ENCODE assay signal across 8 cellular contexts in the genomic region with DNA sequence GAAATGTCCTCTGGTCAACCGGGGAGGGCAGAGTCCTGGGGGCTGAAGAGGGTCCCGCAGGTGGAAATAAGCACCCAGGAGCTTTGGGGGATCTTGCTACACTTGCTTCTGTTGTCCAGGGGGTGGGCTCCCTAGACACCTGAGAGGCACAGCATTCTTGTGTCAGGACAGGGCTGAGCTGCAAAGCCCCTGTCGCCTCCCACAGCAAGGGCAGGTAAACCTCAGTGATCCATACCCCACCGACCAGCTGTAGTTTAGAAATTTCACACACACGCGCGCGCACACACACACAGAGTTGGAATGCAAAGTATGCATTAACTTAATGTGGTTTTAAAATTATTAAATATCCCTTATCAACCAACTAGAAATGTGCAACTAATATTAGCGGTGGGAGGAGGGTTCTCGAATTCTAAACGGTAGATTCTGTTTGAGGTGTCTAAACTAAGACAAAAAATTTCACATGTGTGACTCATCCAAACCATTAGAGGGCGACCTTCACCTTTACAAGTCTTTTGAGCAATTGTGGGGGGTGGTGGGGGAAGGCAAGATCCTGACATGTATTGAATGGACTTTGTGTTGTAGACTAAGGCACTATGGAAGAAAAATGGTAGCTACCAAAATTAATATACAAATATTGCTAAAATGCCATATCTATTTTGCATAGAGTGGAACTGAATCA. TPM values are rescaled to one million over a fixed set of nuclear protein-coding genes. Genes with fewer than 3 reads are reported as not detected.
DNase-seq lines count a peak whose midpoint lies in the region; ATAC-seq and TF ChIP-seq lines count a peak whose summit lies in the region.

No MANE protein-coding gene starts in this region.

- H3K9me3 Mint-ChIP-seq in stimulated activated naive B cell treated with anti-CD40 and anti-IgM and Interleukin-4, amounts not matched to agents 10 μg/mL and 1 μg/mL and 100 μg/mL, for 72 hours: no peaks in the 10 kb centered on the region

- H3K4me3 Mint-ChIP-seq in stimulated activated naive B cell treated with anti-CD40 and anti-IgM and Interleukin-4, amounts not matched to agents 10 μg/mL and 1 μg/mL and 100 μg/mL, for 72 hours: no peak overlapping the region

- no peaks in the 10 kb centered on the region for H3K36me3 Mint-ChIP-seq in stimulated activated naive B cell treated with anti-CD40 and anti-IgM and Interleukin-4, amounts not matched to agents 10 μg/mL and 1 μg/mL and 100 μg/mL, for 72 hours

- ATAC-seq in GM19395 (IDR thresholded peaks at IDR 0.05; ENCODE audit: unreplicated experiment) (peak; percentile 74), HG02840 (IDR thresholded peaks at IDR 0.05; ENCODE audit: low FRiP score, unreplicated experiment) (no peak)
- ATAC-seq in stimulated activated naive B cell treated with anti-CD40 and anti-IgM and Interleukin-4, amounts not matched to agents 10 μg/mL and 1 μg/mL and 100 μg/mL, for 72 hours (replicated peaks): peak; percentile 77 to 78

- peak; percentile 42 for TF ChIP-seq CTCF in fibroblast of the aortic adventitia (IDR thresholded peaks at IDR 0.05; ENCODE audit: insufficient read depth, low read length)

- peaks cover 34 to 43% of the 10 kb centered on the region in 2 donors for H3K27me3 Mint-ChIP-seq in stimulated activated naive B cell treated with anti-CD40 and anti-IgM and Interleukin-4, amounts not matched to agents 10 μg/mL and 1 μg/mL and 100 μg/mL, for 72 hours

- DNase-seq in EH (ENCODE audit: low read depth) (peak; percentile 39), HT-29 (ENCODE audit: low spot score) (peak; percentile 47), RPMI8226 (peak; percentile 34), fibroblast of the aortic adventitia (ENCODE audit: low read depth) (peak; percentile 43)
- no peak for DNase-seq in stimulated activated naive B cell treated with anti-CD40 and anti-IgM and Interleukin-4, amounts not matched to agents 10 μg/mL and 1 μg/mL and 100 μg/mL, for 72 hours
- no peak for DNase-seq in activated CD4-positive, alpha-beta T cell treated with anti-CD3 and anti-CD28 coated beads for 1 hour

- peaks cover 0 to 7% of the 10 kb centered on the region in 2 donors for H3K4me1 Mint-ChIP-seq in stimulated activated naive B cell treated with anti-CD40 and anti-IgM and Interleukin-4, amounts not matched to agents 10 μg/mL and 1 μg/mL and 100 μg/mL, for 72 hours

- no peak overlapping the region for H3K27ac Mint-ChIP-seq in stimulated activated naive B cell treated with anti-CD40 and anti-IgM and Interleukin-4, amounts not matched to agents 10 μg/mL and 1 μg/mL and 100 μg/mL, for 72 hours

- H3K4me3 ChIP-seq in fibroblast of the aortic adventitia (ENCODE audit: low read depth, low read length): no peak overlapping the region

RNA-seq across cellular contexts. Expression of a gene that starts 34.3 kb away (rescaled TPM):
- total RNA-seq in HT-29 (2014; rRNA removed; shearing (Covaris generic)): not detected in 2 replicates
- not detected in 2 replicates for total RNA-seq in fibroblast of the aortic adventitia (ENCODE audit: low replicate concordance)

Comparison
In these comparisons a context has a peak if more than half of its experiments do, and no peak if none do; other contexts are left out.
1. DNase-seq: peak in EH (single experiment), HT-29 (single experiment), RPMI8226 (single experiment) and fibroblast of the aortic adventitia (single experiment); none in stimulated activated naive B cell treated with anti-CD40 and anti-IgM and Interleukin-4, amounts not matched to agents 10 μg/mL and 1 μg/mL and 100 μg/mL, for 72 hours (single experiment) and activated CD4-positive, alpha-beta T cell treated with anti-CD3 and anti-CD28 coated beads for 1 hour (single experiment).